13 cellular contexts compared by ENCODE assay signal in the genomic region with DNA sequence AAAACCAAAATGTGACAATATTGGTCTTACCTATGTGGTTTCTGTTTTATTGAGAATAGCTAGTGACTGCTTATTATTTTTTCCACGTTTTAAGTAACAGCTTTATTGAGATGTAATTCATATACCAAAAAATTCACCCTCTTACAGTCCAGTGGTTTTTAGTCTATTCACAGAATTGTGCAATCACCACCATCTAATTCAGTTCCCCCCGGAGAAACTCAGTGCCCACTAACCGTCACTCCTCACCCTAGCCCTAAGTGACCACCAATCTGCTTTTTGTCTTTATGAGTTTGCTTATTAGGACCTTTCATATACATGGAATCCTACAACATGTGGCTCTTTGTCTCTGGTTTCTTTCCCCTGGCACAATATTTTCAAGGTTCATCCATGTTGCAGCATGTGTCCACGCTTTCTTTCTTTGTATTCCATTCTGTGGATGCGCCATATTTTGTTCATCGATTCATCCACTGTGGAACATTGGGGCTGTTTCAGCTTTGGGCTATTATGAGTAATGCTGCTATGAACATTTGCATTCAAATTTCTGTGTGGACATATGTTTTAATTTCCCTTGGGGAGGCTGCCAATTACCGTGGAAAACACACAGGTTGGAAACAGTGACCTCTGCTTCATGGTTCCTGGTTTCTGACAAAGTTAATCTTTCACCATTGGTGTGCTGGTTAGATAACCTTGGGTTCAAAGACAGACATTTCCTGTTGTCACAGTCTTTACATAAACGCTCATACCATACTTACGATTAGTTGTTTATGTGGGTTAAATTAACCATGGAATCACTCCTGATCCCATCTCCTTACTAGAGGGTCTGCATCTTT. TPM values are rescaled to one million over a fixed set of nuclear protein-coding genes. Genes with fewer than 3 reads are reported as not detected.
DNase-seq lines count a peak whose midpoint lies in the region; ATAC-seq, FAIRE-seq and TF ChIP-seq lines count a peak whose summit lies in the region.
"Had no signal": no experiment of that assay in that cellular context is flagged by ENCODE, and none has a peak within 500 bp of the region (broad histone marks: within the 10 kb centered on the region; RNA-seq: fewer than 3 reads in every experiment).

No MANE protein-coding gene starts in this region.

- POLR2A ChIA-PET in H1 (lab: Charles Lee; ENCODE audit: partially characterized antibody), result interaction anchor here (0.9 kb wide), 1 partner anchor 15 kb away, joined by 3 read pairs; no protein-coding TSS in a partner anchor
- POLR2A ChIA-PET in A673 (lab: Charles Lee; ENCODE audit: low non-redundant PET), result no interaction called here

- H3K9me3 ChIP-seq in Peyer's patch (no peaks in the 10 kb centered on the region), H1 (ENCODE audit: insufficient read depth in 2 of 2, low read depth in 1 of 2, low read length in 1 of 2) (no peaks in the 10 kb centered on the region; a peak in 1 of 4 replicates), A673 (ENCODE audit: low read depth, low read length, poor library complexity, severe bottlenecking) (no peaks in the 10 kb centered on the region)
- H3K9me3 ChIP-seq: left ventricle myocardium inferior, spleen had no signal

- no peaks in the 10 kb centered on the region for H3K36me3 Mint-ChIP-seq in neural crest cell (ENCODE audit: low read depth)

- no peak for TF ChIP-seq POLR2A in Peyer's patch (IDR thresholded peaks at IDR 0.05)
- no peak for TF ChIP-seq POLR2A in H1 (IDR thresholded peaks at IDR 0.05; ENCODE audit: control extremely low read depth in 1 of 2, low read depth in 2 of 2, low read length in 2 of 2)

- TF ChIP-seq RAD21 in H1 (IDR thresholded peaks at IDR 0.05 in 1 of 2, conservative IDR thresholded peaks at IDR 0.05 in 1 of 2; ENCODE audit: low read depth in 2 of 2, low read length in 2 of 2), result no peak

- H3K56ac ChIP-seq in H1 (replicated peaks; ENCODE audit: insufficient read length, low read depth, low read length), result no peak overlapping the region

- H3K79me2 ChIP-seq in H1 (ENCODE audit: control insufficient read depth in 1 of 2, insufficient read depth in 2 of 2, low read length in 2 of 2), result no peaks in the 10 kb centered on the region

- no peak for TF ChIP-seq EP300 in H1 (IDR thresholded peaks at IDR 0.05; ENCODE audit: borderline replicate concordance in 1 of 2, low read depth in 2 of 2, low read length in 2 of 2)

- intact Hi-C loops in A673 (cut with micrococcal nuclease; ENCODE audit: unreplicated experiment), result no loop called here

- no peak overlapping the region for H3K4me3 ChIP-seq in Peyer's patch
- H3K4me3 ChIP-seq in H1 (ENCODE audit: extremely low read depth in 1 of 4, insufficient read depth in 2 of 4, low read depth in 3 of 4, low read length in 4 of 4), result no peak overlapping the region
- no peak overlapping the region for H3K4me3 ChIP-seq in A673 (ENCODE audit: low read depth, low read length, poor library complexity, severe bottlenecking)
- H3K4me3 ChIP-seq: left ventricle myocardium inferior, spleen had no signal

- H3K27me3 ChIP-seq in Peyer's patch (no peaks in the 10 kb centered on the region), H1 (replicated peaks in 1 of 4; ENCODE audit: control insufficient read depth in 3 of 4, extremely low read depth in 1 of 4, insufficient read depth in 3 of 4, low read length in 3 of 4) (peaks cover 0 to 14% (median 6%) of the 10 kb centered on the region in 4 experiments; a peak in 5 of 7 replicates), A673 (replicated peaks; ENCODE audit: insufficient read depth, low read depth, low read length, poor library complexity) (no peaks in the 10 kb centered on the region)

- H4K5ac ChIP-seq in H1 (ENCODE audit: insufficient read length, low read depth, low read length), result no peak overlapping the region

- no peak overlapping the region for H2AK5ac ChIP-seq in H1 (ENCODE audit: low read depth, low read length)

- no peak overlapping the region for H2BK5ac ChIP-seq in H1 (ENCODE audit: low read depth, low read length)

- no peaks in the 10 kb centered on the region for H3K79me1 ChIP-seq in H1 (ENCODE audit: low read depth, low read length)

- no peaks in the 10 kb centered on the region for H3K36me3 ChIP-seq in Peyer's patch
- no peaks in the 10 kb centered on the region for H3K36me3 ChIP-seq in H1 (ENCODE audit: control insufficient read depth in 2 of 4, insufficient read depth in 4 of 4, low read length in 3 of 4)
- no peaks in the 10 kb centered on the region for H3K36me3 ChIP-seq in A673 (ENCODE audit: insufficient read depth, low read length, poor library complexity, severe bottlenecking)
- H3K36me3 ChIP-seq: left ventricle myocardium inferior had no signal

- TF ChIP-seq CTCF in Peyer's patch (IDR thresholded peaks at IDR 0.05) (no peak), H1 (IDR thresholded peaks at IDR 0.05; ENCODE audit: control extremely low read depth in 1 of 3, insufficient read depth in 1 of 3, low read depth in 1 of 3, low read length in 3 of 3) (no peak), neural crest cell (conservative IDR thresholded peaks at IDR 0.05) (no peak), A673 (conservative IDR thresholded peaks at IDR 0.05; ENCODE audit: low read depth, low read length) (no peak)

- H3K9me3 Mint-ChIP-seq in neural crest cell, result no peaks in the 10 kb centered on the region
- H3K9me3 Mint-ChIP-seq: CD8-positive, alpha-beta T cell had no signal

- H3K27ac ChIP-seq in Peyer's patch (peak overlapping the region in 3 of 4 donors; percentile 1 to 67 (median 56)), H1 (ENCODE audit: low read depth, low read length) (no peak overlapping the region), A673 (ENCODE audit: low read depth, low read length, poor library complexity, severe bottlenecking) (no peak overlapping the region)
- H3K27ac ChIP-seq: left ventricle myocardium inferior, RWPE1, spleen had no signal

- no peak overlapping the region for H3K4ac ChIP-seq in H1 (replicated peaks; ENCODE audit: insufficient read length, low read depth, low read length)

- H3K23me2 ChIP-seq in H1 (ENCODE audit: low read depth, low read length), result no peaks in the 10 kb centered on the region; the same call in 1 of the 2 replicates

- no TSS peak for BruUV-seq in A673 (replicated peaks; lab: Mats Ljungman, UMichigan)

- H3K27ac Mint-ChIP-seq in neural crest cell (ENCODE audit: unreplicated experiment), result peak overlapping the region; percentile 31
- H3K27ac Mint-ChIP-seq: CD8-positive, alpha-beta T cell had no signal

- no peak overlapping the region for H2BK15ac ChIP-seq in H1 (ENCODE audit: low read length)

- no peak overlapping the region for H2AFZ ChIP-seq in H1 (ENCODE audit: low read length)

- peaks cover 2 to 27% (median 9%) of the 10 kb centered on the region in 4 donors for H3K4me1 ChIP-seq in Peyer's patch
- peaks cover 0 to 2% (median 0%) of the 10 kb centered on the region in 4 experiments; a peak in 2 of 7 replicates for H3K4me1 ChIP-seq in H1 (replicated peaks in 1 of 4; ENCODE audit: control insufficient read depth in 3 of 4, insufficient read depth in 4 of 4, low read length in 3 of 4)
- H3K4me1 ChIP-seq in A673 (ENCODE audit: insufficient read depth, low read length, poor library complexity, severe bottlenecking), result peaks cover 6% of the 10 kb centered on the region

- H4K91ac ChIP-seq in H1 (replicated peaks; ENCODE audit: insufficient read length, low read length), result no peak overlapping the region

- H2BK20ac ChIP-seq in H1 (ENCODE audit: low read length), result no peak overlapping the region

- H3K4me2 ChIP-seq in H1 (ENCODE audit: insufficient read depth in 1 of 2, low read depth in 2 of 2, low read length in 2 of 2), result no peak overlapping the region

- DNase-seq in Peyer's patch (no peak), H1 (ENCODE audit: low read depth in 1 of 2, low spot score in 2 of 2) (no peak), neural crest cell (ENCODE audit: low read depth, low spot score) (no peak), LoVo (ENCODE audit: low spot score) (no peak), NCI-H187 treated with DMSO at 0.1 percent for 48 hours (lab: John Stamatoyannopoulos, UW) (no peak), HCEC 1CT (no peak), A673 (ENCODE audit: low spot score) (no peak)
- DNase-seq: activated naive CD4-positive, alpha-beta T cell treated with anti-CD3 and anti-CD28 coated beads, Interleukin-2, amount 50 U/mL, for 16 hours; CD8-positive, alpha-beta T cell; left ventricle myocardium inferior; spleen had no signal

- H3K4me3 Mint-ChIP-seq in neural crest cell, result no peak overlapping the region
- H3K4me3 Mint-ChIP-seq: CD8-positive, alpha-beta T cell had no signal

- 92% methylated on average over 9 of the region's 9 CpGs; no CpG with 5 or more reads in 1 of the 2 experiments for WGBS in H1 (ENCODE audit: extremely low coverage in 1 of 2, insufficient coverage in 1 of 2, insufficient read length in 1 of 2, insufficient replicate concordance in 2 of 2, low coverage in 1 of 2, low lambda C conversion rate in 2 of 2, missing lambda C conversion rate in 1 of 2), 2 experiments

- H3K23ac ChIP-seq in H1 (ENCODE audit: insufficient read length), result no peak overlapping the region

- CTCF ChIA-PET in H1 (lab: Charles Lee; ENCODE audit: partially characterized antibody), result interaction anchor here (0.5 to 1.8 kb wide), 3 partner anchors 11 to 75 kb away, joined by 3 to 4 read pairs (median 4); no protein-coding TSS in a partner anchor
- CTCF ChIA-PET in A673 (lab: Charles Lee), result no interaction called here

- H3K4me1 Mint-ChIP-seq in neural crest cell, result peaks cover 17% of the 10 kb centered on the region

- no peak overlapping the region for H3K18ac ChIP-seq in H1 (ENCODE audit: extremely low read depth, low read length)

- no peaks in the 10 kb centered on the region for H3K27me3 Mint-ChIP-seq in neural crest cell (ENCODE audit: low read depth)

- H4K8ac ChIP-seq in H1 (ENCODE audit: extremely low read depth, insufficient read depth, low read length), result no peak overlapping the region

- no peaks in the 10 kb centered on the region for H4K20me1 ChIP-seq in H1 (replicated peaks in 1 of 2; ENCODE audit: control insufficient read depth in 1 of 2, insufficient read depth in 2 of 2, low read length in 2 of 2)

- no peak overlapping the region for H3K14ac ChIP-seq in H1 (ENCODE audit: insufficient read length)

- peak; percentile 35 for ATAC-seq in GM18907 (IDR thresholded peaks at IDR 0.05; ENCODE audit: unreplicated experiment)
- ATAC-seq: CD8-positive, alpha-beta T cell had no signal

- H2BK12ac ChIP-seq in H1 (ENCODE audit: low read depth, low read length), result no peak overlapping the region

- H2BK120ac ChIP-seq in H1 (replicated peaks; ENCODE audit: low read depth, low read length), result no peak overlapping the region

- peak; percentile 7 for FAIRE-seq in H1 (lab: Jason Lieb, UNC)

- no peak overlapping the region for H3K9ac ChIP-seq in H1 (replicated peaks in 1 of 4; ENCODE audit: extremely low read depth in 1 of 4, low read depth in 3 of 4, low read length in 3 of 4)

RNA-seq across cellular contexts. Expression of a gene that starts 3.2 kb away (rescaled TPM):
- total RNA-seq in Peyer's patch (1 to 10 TPM in 3 of 4 donors, not detected in 1; 5.1 to 9.6 (median 5.9) TPM), neural crest cell (not detected in 2 replicates), A673 (2021) (0.24 TPM in 1 of 2 replicates, not detected in the other)
- 0.40 TPM in 1 of 2 replicates, not detected in the other for total RNA-seq in H1 (2021; fragmentation: NEBNext Ultra II Directional; extraction: Animal tissue kit (Norgen Biotek cat#: 25700))
- polyA plus RNA-seq in H1 (2011; rRNA removed), result 0.62 and 1.3 TPM in 2 replicates
- polyA plus RNA-seq in H1 (2011; cell fraction: cytosol; rRNA removed), result 0.87 TPM
- polyA plus RNA-seq in H1 (2011; cell fraction: nucleus; rRNA removed), result 0.54 TPM
- 0.24 to 0.42 TPM (median 0.34 TPM) in 3 of 4 replicates, not detected in the other for polyA plus RNA-seq in H1 (2012, experiment 1 of 2)
- 0.76 TPM for polyA plus RNA-seq in H1 (2012, experiment 2 of 2)
- 0.30 TPM for polyA plus RNA-seq in H1 (2013, experiment 1 of 2)
- 0.17 TPM for polyA plus RNA-seq in H1 (2013, experiment 2 of 2)
- not detected in 2 replicates for polyA minus RNA-seq in H1 (2011; rRNA and poly(A)+ RNA removed)
- polyA minus RNA-seq in H1 (2011; cell fraction: cytosol; rRNA and poly(A)+ RNA removed), result not detected
- 0.90 TPM for polyA minus RNA-seq in H1 (2011; cell fraction: nucleus; rRNA and poly(A)+ RNA removed)
- total RNA-seq: left ventricle myocardium inferior had no signal

Comparison
In these comparisons a context has a peak if more than half of its experiments do, and no peak if none do; other contexts are left out.
1. H3K27ac ChIP-seq: peak in Peyer's patch (3 of 4); none in H1 (single experiment) and A673 (single experiment).